In the genomic region with DNA sequence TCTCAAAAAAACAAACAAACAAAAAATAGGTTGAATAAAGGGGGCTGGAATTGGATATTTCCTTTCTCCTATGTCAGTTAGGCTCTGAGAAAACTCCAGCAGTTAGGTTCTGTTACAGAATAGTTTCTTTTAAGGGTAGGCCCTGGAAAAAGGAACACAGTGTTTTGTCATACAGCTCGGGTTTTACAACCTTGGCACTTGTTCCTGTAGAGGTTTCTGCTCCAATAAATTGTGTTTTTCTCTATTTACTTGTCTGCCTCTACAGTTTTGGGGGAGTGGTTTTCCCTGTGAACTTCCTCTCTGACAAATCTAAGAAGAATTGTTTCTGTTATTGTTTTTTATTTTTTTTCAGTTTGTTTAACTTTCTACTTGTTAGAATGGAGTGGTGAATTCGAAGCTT, we compare ENCODE assay signal across 1 cellular context.
TF ChIP-seq lines count a peak whose summit lies in the region.

No MANE protein-coding gene starts in this region.

TF ChIP-seq in WTC11, 78 proteins besides CTCF, POLR2A, EP300 and RAD21 (continued from another document):
- TF ChIP-seq, protein P1, sequence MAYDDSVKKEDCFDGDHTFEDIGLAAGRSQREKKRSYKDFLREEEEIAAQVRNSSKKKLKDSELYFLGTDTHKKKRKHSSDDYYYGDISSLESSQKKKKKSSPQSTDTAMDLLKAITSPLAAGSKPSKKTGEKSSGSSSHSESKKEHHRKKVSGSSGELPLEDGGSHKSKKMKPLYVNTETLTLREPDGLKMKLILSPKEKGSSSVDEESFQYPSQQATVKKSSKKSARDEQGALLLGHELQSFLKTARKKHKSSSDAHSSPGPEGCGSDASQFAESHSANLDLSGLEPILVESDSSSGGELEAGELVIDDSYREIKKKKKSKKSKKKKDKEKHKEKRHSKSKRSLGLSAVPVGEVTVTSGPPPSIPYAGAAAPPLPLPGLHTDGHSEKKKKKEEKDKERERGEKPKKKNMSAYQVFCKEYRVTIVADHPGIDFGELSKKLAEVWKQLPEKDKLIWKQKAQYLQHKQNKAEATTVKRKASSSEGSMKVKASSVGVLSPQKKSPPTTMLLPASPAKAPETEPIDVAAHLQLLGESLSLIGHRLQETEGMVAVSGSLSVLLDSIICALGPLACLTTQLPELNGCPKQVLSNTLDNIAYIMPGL (CRISPR knock-in tag; IDR thresholded peaks at IDR 0.05): no peak
- TF ChIP-seq JAZF1 (CRISPR knock-in tag; IDR thresholded peaks at IDR 0.05) (no peak), CREB1 (CRISPR knock-in tag; IDR thresholded peaks at IDR 0.05) (no peak), GRHL2 (CRISPR knock-in tag; IDR thresholded peaks at IDR 0.05; ENCODE audit: insufficient replicate concordance, severe bottlenecking) (no peak), OVOL2 (CRISPR knock-in tag; IDR thresholded peaks at IDR 0.05; ENCODE audit: borderline replicate concordance) (no peak)
- TF ChIP-seq, protein P2, sequence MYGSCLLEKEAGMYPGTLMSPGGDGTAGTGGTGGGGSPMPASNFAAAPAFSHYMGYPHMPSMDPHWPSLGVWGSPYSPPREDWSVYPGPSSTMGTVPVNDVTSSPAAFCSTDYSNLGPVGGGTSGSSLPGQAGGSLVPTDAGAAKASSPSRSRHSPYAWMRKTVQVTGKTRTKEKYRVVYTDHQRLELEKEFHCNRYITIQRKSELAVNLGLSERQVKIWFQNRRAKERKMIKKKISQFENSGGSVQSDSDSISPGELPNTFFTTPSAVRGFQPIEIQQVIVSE (CRISPR knock-in tag; IDR thresholded peaks at IDR 0.05; ENCODE audit: borderline replicate concordance): no peak
